8 cellular contexts compared by ENCODE assay signal in the genomic region with DNA sequence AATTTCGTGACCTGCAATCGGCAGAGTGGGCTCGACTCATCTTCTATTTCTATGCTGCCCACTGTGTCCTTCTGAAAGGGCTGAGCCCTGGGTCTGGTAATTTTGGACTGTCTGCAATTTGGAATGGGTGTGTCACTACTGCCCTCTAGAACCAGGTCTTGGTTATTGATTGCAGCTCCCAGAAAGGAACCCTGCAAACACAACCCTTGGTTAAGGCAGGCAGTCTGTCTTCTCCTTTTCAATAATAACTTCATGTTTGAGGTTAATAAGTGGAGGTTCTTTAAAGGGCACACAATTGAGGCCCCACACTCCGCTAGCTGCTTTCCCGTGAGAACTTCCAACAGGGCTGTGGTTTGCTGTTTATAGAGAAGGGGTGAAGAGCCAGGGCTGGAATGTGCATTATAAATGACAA.
A peak's percentile ranks its signal among the peaks of the same experiment; 100 is the strongest.
DNase-seq lines count a peak whose midpoint lies in the region; ATAC-seq and FAIRE-seq lines count a peak whose summit lies in the region.

No MANE protein-coding gene starts in this region.

- peaks cover 4 to 19% (median 7%) of the 10 kb centered on the region in 7 donors for H3K4me1 Mint-ChIP-seq in naive thymus-derived CD4-positive, alpha-beta T cell

- H3K9me3 ChIP-seq in adipocyte (ENCODE audit: control insufficient read depth, low read length), result no peaks in the 10 kb centered on the region
- H3K9me3 ChIP-seq in naive thymus-derived CD4-positive, alpha-beta T cell (ENCODE audit: control insufficient read depth in 2 of 3, low read length in 3 of 3), result no peaks in the 10 kb centered on the region
- H3K9me3 ChIP-seq in aorta (ENCODE audit: control insufficient read depth, low read length), result no peaks in the 10 kb centered on the region
- H3K9me3 ChIP-seq in Karpas-422 (ENCODE audit: low read length), result no peaks in the 10 kb centered on the region

- H3K79me2 ChIP-seq in Karpas-422 (ENCODE audit: low read length), result no peaks in the 10 kb centered on the region

- H3K27me3 ChIP-seq in adipocyte (replicated peaks; ENCODE audit: control insufficient read depth, insufficient read depth, low read length) (no peaks in the 10 kb centered on the region), aorta (ENCODE audit: control insufficient read depth in 1 of 2, insufficient read depth in 2 of 2, low read length in 1 of 2) (no peaks in the 10 kb centered on the region), Karpas-422 (ENCODE audit: low read length) (no peaks in the 10 kb centered on the region)
- no peaks in the 10 kb centered on the region for H3K27me3 ChIP-seq in naive thymus-derived CD4-positive, alpha-beta T cell (ENCODE audit: control insufficient read depth in 2 of 2, insufficient read depth in 2 of 2, low read length in 2 of 2)

- POLR2A ChIA-PET in naive thymus-derived CD4-positive, alpha-beta T cell (lab: Charles Lee), result no interaction called here

- peaks cover 15% of the 10 kb centered on the region for H3K4me1 ChIP-seq in adipocyte (ENCODE audit: control insufficient read depth, insufficient read depth, low read length)
- no peaks in the 10 kb centered on the region for H3K4me1 ChIP-seq in naive thymus-derived CD4-positive, alpha-beta T cell (ENCODE audit: control insufficient read depth in 2 of 2, insufficient read depth in 2 of 2, low read length in 2 of 2)
- H3K4me1 ChIP-seq in aorta (ENCODE audit: control insufficient read depth in 1 of 2, insufficient read depth in 2 of 2, low read length in 2 of 2), result no peaks in the 10 kb centered on the region
- no peaks in the 10 kb centered on the region for H3K4me1 ChIP-seq in Karpas-422 (ENCODE audit: low read length)

- peak overlapping the region in 2 of 9 donors; percentile 10 to 32 for H3K27ac Mint-ChIP-seq in naive thymus-derived CD4-positive, alpha-beta T cell

- CTCF ChIA-PET in naive thymus-derived CD4-positive, alpha-beta T cell (lab: Charles Lee), result interaction anchor here (0.6 kb wide), 1 partner anchor 81 kb away, joined by 3 read pairs; no protein-coding TSS in a partner anchor

- H2AFZ ChIP-seq in Karpas-422 (ENCODE audit: low read length), result no peak overlapping the region

- no peaks in the 10 kb centered on the region for H4K20me1 ChIP-seq in Karpas-422 (ENCODE audit: insufficient read depth, low read depth, low read length)

- DNase-seq in AG08396 (ENCODE audit: low spot score) (peak; percentile 29), GM19239 (ENCODE audit: insufficient read length, low spot score) (no peak), adipocyte (ENCODE audit: low read depth) (peak; percentile 37), aorta (no peak), SHP77 treated with DMSO at 0.1 percent for 48 hours (lab: John Stamatoyannopoulos, UW) (no peak), Karpas-422 (no peak)
- DNase-seq in naive thymus-derived CD4-positive, alpha-beta T cell, result no peak

- H3K9ac ChIP-seq in adipocyte (ENCODE audit: low read length) (no peak overlapping the region), Karpas-422 (ENCODE audit: low read length) (no peak overlapping the region)

- peaks cover 0 to 5% (median 0%) of the 10 kb centered on the region in 5 donors for H3K27me3 Mint-ChIP-seq in naive thymus-derived CD4-positive, alpha-beta T cell

- H3K4me3 ChIP-seq in adipocyte (ENCODE audit: low read length), result no peak overlapping the region
- H3K4me3 ChIP-seq in naive thymus-derived CD4-positive, alpha-beta T cell (ENCODE audit: low read length), result no peak overlapping the region
- H3K4me3 ChIP-seq in aorta (ENCODE audit: low read length in 2 of 2), result no peak overlapping the region
- H3K4me3 ChIP-seq in Karpas-422 (ENCODE audit: low read length), result no peak overlapping the region

- H3K36me3 ChIP-seq in adipocyte (ENCODE audit: control insufficient read depth, insufficient read depth, low read length, severe bottlenecking) (no peaks in the 10 kb centered on the region), aorta (ENCODE audit: control insufficient read depth in 1 of 2, insufficient read depth in 2 of 2, low read length in 1 of 2) (no peaks in the 10 kb centered on the region), Karpas-422 (ENCODE audit: insufficient read depth, low read length) (no peaks in the 10 kb centered on the region)
- no peaks in the 10 kb centered on the region for H3K36me3 ChIP-seq in naive thymus-derived CD4-positive, alpha-beta T cell (ENCODE audit: control insufficient read depth in 2 of 3, insufficient read depth in 3 of 3, low read length in 3 of 3)

- WGBS in aorta, 2 donors, result 82 to 84% methylated on average over 5 of the region's 5 CpGs

- no peaks in the 10 kb centered on the region for H3K9me3 Mint-ChIP-seq in naive thymus-derived CD4-positive, alpha-beta T cell

- no peaks in the 10 kb centered on the region for H3K9me2 ChIP-seq in Karpas-422 (replicated peaks; ENCODE audit: insufficient read depth, low read length)

- ATAC-seq in HG03571 (IDR thresholded peaks at IDR 0.05; ENCODE audit: unreplicated experiment), result peak; percentile 38
- peak; percentile 72 for ATAC-seq in naive thymus-derived CD4-positive, alpha-beta T cell
- ATAC-seq in aorta (ENCODE audit: low FRiP score), result no peak

- intact Hi-C loops in naive thymus-derived CD4-positive, alpha-beta T cell (cut with micrococcal nuclease), result no loop called here
- intact Hi-C loops in aorta (cut with DNase I), result no loop called here

- H3K4me3 Mint-ChIP-seq in naive thymus-derived CD4-positive, alpha-beta T cell, result no peak overlapping the region

- peak; percentile 82 for FAIRE-seq in GM19239 (lab: Jason Lieb, UNC)

- no peaks in the 10 kb centered on the region for H3K36me3 Mint-ChIP-seq in naive thymus-derived CD4-positive, alpha-beta T cell

- no peak overlapping the region for H3K4me2 ChIP-seq in Karpas-422 (ENCODE audit: low read depth, low read length, poor library complexity, severe bottlenecking)

- H3K27ac ChIP-seq in naive thymus-derived CD4-positive, alpha-beta T cell (ENCODE audit: low read depth, low read length), result no peak overlapping the region
- no peak overlapping the region for H3K27ac ChIP-seq in aorta (ENCODE audit: low read depth in 1 of 2, low read length in 2 of 2)
- H3K27ac ChIP-seq in Karpas-422 (ENCODE audit: low read length), result no peak overlapping the region

Comparison
In these comparisons a context has a peak if more than half of its experiments do, and no peak if none do; other contexts are left out.
1. DNase-seq: peak in AG08396 (single experiment) and adipocyte (single experiment); none in GM19239 (single experiment), naive thymus-derived CD4-positive, alpha-beta T cell (0 of 9), aorta (0 of 2), SHP77 treated with DMSO at 0.1 percent for 48 hours (single experiment) and Karpas-422 (single experiment).